Comparison of ENCODE assay signal across 9 cellular contexts in genomic region chr5:179623906-179624741, GRCh38. TPM values are rescaled to one million over a fixed set of nuclear protein-coding genes. Genes with fewer than 3 reads are reported as not detected.
DNase-seq lines count a peak whose midpoint lies in the region; ATAC-seq and TF ChIP-seq lines count a peak whose summit lies in the region.
"Had no signal": no experiment of that assay in that cellular context is flagged by ENCODE, and none has a peak within 500 bp of the region (broad histone marks: within the 10 kb centered on the region; RNA-seq: fewer than 3 reads in every experiment).

No MANE protein-coding gene starts in this region.

- H3K9me3 ChIP-seq in Peyer's patch = no peaks in the 10 kb centered on the region
- H3K9me3 ChIP-seq in cardiac muscle cell (ENCODE audit: low read depth) = no peaks in the 10 kb centered on the region
- H3K9me3 ChIP-seq in prostate gland = no peaks in the 10 kb centered on the region

- intact Hi-C loops in prostate gland (cut with DNase I) = loop anchor here (2.0 kb wide), 1 partner anchor 65 kb away; no protein-coding TSS in a partner anchor

- TF ChIP-seq CTCF in GM12864 (IDR thresholded peaks at IDR 0.05; ENCODE audit: low read depth, low read length, missing control alignments) (no peak), Peyer's patch (IDR thresholded peaks at IDR 0.05) (peak in 2 of 6 experiments; percentile 24 to 25), cardiac muscle cell (IDR thresholded peaks at IDR 0.05; ENCODE audit: low read depth, low read length) (no peak), prostate gland (IDR thresholded peaks at IDR 0.05) (peak in 2 of 4 experiments; percentile 8 to 55)

- H3K4me1 Mint-ChIP-seq in activated naive CD4-positive, alpha-beta T cell treated with anti-CD3 and anti-CD28 coated beads, Interleukin-2, amount 50 U/mL, for 24 hours = peaks cover 36% of the 10 kb centered on the region

- peak; percentile 13 for ATAC-seq in HG02884 (IDR thresholded peaks at IDR 0.05; ENCODE audit: unreplicated experiment)
- ATAC-seq in GM18873 (IDR thresholded peaks at IDR 0.05; ENCODE audit: low FRiP score, unreplicated experiment) = no peak

- H3K36me3 Mint-ChIP-seq in activated naive CD4-positive, alpha-beta T cell treated with anti-CD3 and anti-CD28 coated beads, Interleukin-2, amount 50 U/mL, for 24 hours = peaks cover 36% of the 10 kb centered on the region

- H3K4me3 ChIP-seq in GM12864 (ENCODE audit: low read depth, low read length) = peak overlapping the region; percentile 63
- peak overlapping the region; percentile 89 to 97 (median 94) for H3K4me3 ChIP-seq in Peyer's patch
- H3K4me3 ChIP-seq in cardiac muscle cell = peak overlapping the region; percentile 31
- H3K4me3 ChIP-seq in prostate gland = peak overlapping the region; percentile 99 to 100

- H3K27me3 ChIP-seq in Peyer's patch (no peaks in the 10 kb centered on the region), cardiac muscle cell (no peaks in the 10 kb centered on the region), prostate gland (replicated peaks; ENCODE audit: insufficient read depth) (no peaks in the 10 kb centered on the region)

- no peaks in the 10 kb centered on the region for H3K27me3 Mint-ChIP-seq in activated naive CD4-positive, alpha-beta T cell treated with anti-CD3 and anti-CD28 coated beads, Interleukin-2, amount 50 U/mL, for 24 hours

- H3K27ac ChIP-seq in Peyer's patch (peak overlapping the region; percentile 99 to 100 (median 100)), cardiac muscle cell (peak overlapping the region; percentile 97), prostate gland (peak overlapping the region; percentile 100)

- H3K36me3 ChIP-seq in Peyer's patch = peaks cover 0 to 25% (median 4%) of the 10 kb centered on the region in 3 donors
- H3K36me3 ChIP-seq in cardiac muscle cell = peaks cover 29% of the 10 kb centered on the region
- H3K36me3 ChIP-seq in prostate gland = peaks cover 0 to 5% of the 10 kb centered on the region in 2 donors

- WGBS in prostate gland = 6% methylated on average over 68 of the region's 68 CpGs

- H3K27ac Mint-ChIP-seq in activated naive CD4-positive, alpha-beta T cell treated with anti-CD3 and anti-CD28 coated beads, Interleukin-2, amount 50 U/mL, for 24 hours = peak overlapping the region; percentile 99

- no peak for DNase-seq in GM12864 (ENCODE audit: low read depth)
- DNase-seq in Peyer's patch = peak in 1 of 3 donors; percentile 59
- DNase-seq in cardiac muscle cell (ENCODE audit: low read depth in 1 of 2, low spot score in 1 of 2) = peak in 1 of 2 donors; percentile 79
- DNase-seq in prostate gland (ENCODE audit: low spot score) = no peak
- DNase-seq in RPMI8226 = no peak

- H3K4me3 Mint-ChIP-seq in activated naive CD4-positive, alpha-beta T cell treated with anti-CD3 and anti-CD28 coated beads, Interleukin-2, amount 50 U/mL, for 24 hours = peak overlapping the region; percentile 95

- H3K9me3 Mint-ChIP-seq in activated naive CD4-positive, alpha-beta T cell treated with anti-CD3 and anti-CD28 coated beads, Interleukin-2, amount 50 U/mL, for 24 hours = no peaks in the 10 kb centered on the region

- TF ChIP-seq POLR2A in Peyer's patch (IDR thresholded peaks at IDR 0.05) (no peak), prostate gland (IDR thresholded peaks at IDR 0.05) (no peak)

- H3K4me1 ChIP-seq in Peyer's patch = peaks cover 0 to 34% (median 18%) of the 10 kb centered on the region in 4 donors
- peaks cover 33% of the 10 kb centered on the region for H3K4me1 ChIP-seq in cardiac muscle cell (ENCODE audit: low read depth)
- peaks cover 8% of the 10 kb centered on the region for H3K4me1 ChIP-seq in prostate gland (replicated peaks)

RNA-seq across cellular contexts. Expression of gene HNRNPH1, which starts 0.7 kb away (rescaled TPM):
- total RNA-seq in Peyer's patch (1,000 to 10,000 TPM in 1 of 4 donors, 100 to 1,000 TPM in 3; 566 to 2,149 (median 666) TPM), cardiac muscle cell (467 and 569 TPM in 2 replicates), prostate gland (100 to 1,000 TPM; 260 to 398 TPM)
- 119 and 126 TPM in 2 replicates for polyA plus RNA-seq in cardiac muscle cell

RNA-seq across cellular contexts. Expression of gene CBY3, which starts 56.7 kb away (rescaled TPM):
- total RNA-seq in Peyer's patch (not detected), cardiac muscle cell (0.18 TPM in 1 of 2 replicates, not detected in the other), prostate gland (1 to 10 TPM in 1 of 2 donors, not detected in 1; 5.0 TPM)
- polyA plus RNA-seq in cardiac muscle cell = 0.18 and 2.6 TPM in 2 replicates
- total RNA-seq: lung microvascular endothelial cell had no signal

Comparison
In these comparisons a context has a peak if more than half of its experiments do, and no peak if none do; other contexts are left out.
1. H3K4me3 ChIP-seq: peak in every context shown above with its lines; median percentile 100 in prostate gland; 94 in Peyer's patch; 63 in GM12864; 31 in cardiac muscle cell.